In genomic region chr3:33926998-33927605, GRCh38 we compare ENCODE assay signal across 25 cellular contexts.
"Had no signal": no experiment of that assay in that cellular context is flagged by ENCODE, and none has a peak within 500 bp of the region (broad histone marks: within the 10 kb centered on the region; RNA-seq: fewer than 3 reads in every experiment).

No MANE protein-coding gene starts in this region.

- H3K27ac Mint-ChIP-seq: naive thymus-derived CD8-positive, alpha-beta T cell; nephron progenitor cell; stimulated activated naive CD8-positive, alpha-beta T cell treated with anti-CD3 and anti-CD28 coated beads, Interleukin-15, amount 100 ng/mL, for 72 hours had no signal

- H3K9me3 Mint-ChIP-seq: naive thymus-derived CD8-positive, alpha-beta T cell; nephron progenitor cell; stimulated activated naive CD8-positive, alpha-beta T cell treated with anti-CD3 and anti-CD28 coated beads, Interleukin-15, amount 100 ng/mL, for 72 hours had no signal

- DNase-seq: cortex of kidney; effector CD4-positive, alpha-beta T cell; foreskin keratinocyte; heart left ventricle; left cardiac atrium; left lung; mammary epithelial cell; mesendoderm; naive thymus-derived CD8-positive, alpha-beta T cell; nephron progenitor cell; occipital lobe; ovary; psoas muscle; right cardiac atrium; spleen; stimulated activated naive CD4-positive, alpha-beta T cell; stimulated activated naive CD8-positive, alpha-beta T cell treated with anti-CD3 and anti-CD28 coated beads, Interleukin-15, amount 100 ng/mL, for 72 hours; transverse colon; upper lobe of right lung; uterus had no signal

- H3K27me3 ChIP-seq: gastroesophageal sphincter, heart left ventricle, hepatocyte, left lung, ovary, spleen, suprapubic skin, transverse colon, upper lobe of right lung, uterus had no signal

- H3K27ac ChIP-seq: epithelial cell of prostate, foreskin keratinocyte, gastroesophageal sphincter, heart left ventricle, hepatocyte, left lung, ovary, psoas muscle, skin epidermis, spleen, suprapubic skin, transverse colon, upper lobe of right lung, uterus had no signal

- H3K4me1 Mint-ChIP-seq: naive thymus-derived CD8-positive, alpha-beta T cell; stimulated activated naive CD8-positive, alpha-beta T cell treated with anti-CD3 and anti-CD28 coated beads, Interleukin-15, amount 100 ng/mL, for 72 hours had no signal

- H3K9me3 ChIP-seq: gastroesophageal sphincter, heart left ventricle, left lung, ovary, psoas muscle, spleen, suprapubic skin, transverse colon, upper lobe of right lung, uterus had no signal

- H3K36me3 Mint-ChIP-seq: naive thymus-derived CD8-positive, alpha-beta T cell had no signal

- H3K36me3 ChIP-seq: gastroesophageal sphincter, heart left ventricle, left lung, ovary, spleen, suprapubic skin, transverse colon, upper lobe of right lung, uterus had no signal

- H3K27me3 Mint-ChIP-seq: stimulated activated naive CD8-positive, alpha-beta T cell treated with anti-CD3 and anti-CD28 coated beads, Interleukin-15, amount 100 ng/mL, for 72 hours had no signal

- H3K4me1 ChIP-seq: foreskin keratinocyte, gastroesophageal sphincter, heart left ventricle, left lung, psoas muscle, spleen, suprapubic skin, transverse colon, upper lobe of right lung, uterus had no signal

- H3K4me3 ChIP-seq: gastroesophageal sphincter, heart left ventricle, hepatocyte, left lung, ovary, psoas muscle, skin epidermis, spleen, suprapubic skin, transverse colon, upper lobe of right lung, uterus had no signal

- H3K4me3 Mint-ChIP-seq: naive thymus-derived CD8-positive, alpha-beta T cell; nephron progenitor cell; stimulated activated naive CD8-positive, alpha-beta T cell treated with anti-CD3 and anti-CD28 coated beads, Interleukin-15, amount 100 ng/mL, for 72 hours had no signal
